14 cellular contexts compared by ENCODE assay signal in genomic region chrX:30181353-30181752, GRCh38.
"Had no signal": no experiment of that assay in that cellular context is flagged by ENCODE, and none has a peak within 500 bp of the region (broad histone marks: within the 10 kb centered on the region; RNA-seq: fewer than 3 reads in every experiment).

No MANE protein-coding gene starts in this region.

- ATAC-seq: foreskin keratinocyte; heart left ventricle; left colon; stimulated activated effector memory CD8-positive, alpha-beta T cell treated with anti-CD3 and anti-CD28 coated beads, Interleukin-12 subunit alpha, Interleukin-12 subunit beta, amount 100 ng/mL, for 72 hours had no signal

- DNase-seq: activated CD4-positive, alpha-beta T cell treated with anti-CD3 and anti-CD28 coated beads, Interleukin-2, amount 10 ng/mL, durations not matched to agents 7 days and 5 days; activated CD4-positive, CD25-positive, alpha-beta regulatory T cell; activated gamma-delta T cell; activated naive CD8-positive, alpha-beta T cell treated with anti-CD3 and anti-CD28 coated beads for 36 hours; activated T-cell treated with anti-CD3 and anti-CD28 coated beads, Interleukin-2, amount 50 U/mL, for 24 hours; anterior cingulate cortex; foreskin keratinocyte; heart left ventricle; left colon; naive B cell; posterior cingulate gyrus; thyroid gland; uterus had no signal
